8 cellular contexts compared by ENCODE assay signal in the genomic region with DNA sequence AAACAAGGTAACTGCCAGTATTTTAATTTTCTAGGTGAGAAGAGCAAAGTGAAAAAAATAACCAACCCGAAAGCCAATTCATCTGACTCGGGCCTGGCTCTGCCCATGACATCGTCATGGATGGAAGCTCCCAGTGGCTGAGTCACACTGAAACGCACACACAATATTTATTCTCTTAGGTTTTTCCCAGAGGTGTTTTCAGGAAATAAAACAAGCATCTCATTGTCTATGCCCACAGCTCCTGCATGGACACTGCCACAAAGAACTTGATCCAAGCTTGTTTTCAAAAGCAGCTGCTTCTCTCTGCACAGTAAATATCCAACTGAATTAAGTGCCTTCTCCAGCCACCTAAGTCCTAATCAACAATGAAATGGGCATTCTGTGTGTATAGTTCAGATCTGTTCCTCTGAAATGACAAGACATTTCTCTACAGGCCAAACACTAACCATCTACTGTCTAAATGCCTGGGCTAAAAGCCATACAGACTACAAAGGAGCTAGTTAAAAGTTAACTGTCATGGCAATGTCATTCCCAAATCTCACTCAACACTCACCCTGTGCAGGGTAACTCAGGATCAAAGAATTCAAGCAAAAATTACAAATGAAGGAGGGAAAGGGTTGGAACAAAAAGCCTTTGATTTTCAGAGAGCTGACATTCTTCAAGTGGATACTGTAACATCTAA.
DNase-seq lines count a peak whose midpoint lies in the region; ATAC-seq and TF ChIP-seq lines count a peak whose summit lies in the region.

No MANE protein-coding gene starts in this region.

- no peaks in the 10 kb centered on the region for H3K9me3 Mint-ChIP-seq in CD4-positive, alpha-beta T cell

- ATAC-seq in HG03442 (IDR thresholded peaks at IDR 0.05; ENCODE audit: unreplicated experiment) (peak; percentile 71), left lobe of liver (peak; percentile 94)
- no peak for ATAC-seq in CD4-positive, alpha-beta T cell (ENCODE audit: poor library complexity)

- no peak overlapping the region for H3K27ac ChIP-seq in CD4-positive, alpha-beta T cell (ENCODE audit: low read depth, low read length)

- H3K4me1 Mint-ChIP-seq in CD4-positive, alpha-beta T cell (ENCODE audit: low read depth): no peaks in the 10 kb centered on the region

- H3K27ac Mint-ChIP-seq in CD4-positive, alpha-beta T cell: no peak overlapping the region

- CTCF ChIA-PET in CD4-positive, alpha-beta T cell (lab: Charles Lee): no interaction called here

- no peak overlapping the region for H3K4me3 Mint-ChIP-seq in CD4-positive, alpha-beta T cell

- POLR2A ChIA-PET in CD4-positive, alpha-beta T cell (lab: Charles Lee): no interaction called here

- no peaks in the 10 kb centered on the region for H3K9me3 ChIP-seq in CD4-positive, alpha-beta T cell (ENCODE audit: control insufficient read depth, low read length)

- TF ChIP-seq CTCF in CD4-positive, alpha-beta T cell (IDR thresholded peaks at IDR 0.05): no peak

- intact Hi-C loops in CD4-positive, alpha-beta T cell (cut with DNase I, micrococcal nuclease): no loop called here

- DNase-seq in COLO829 (ENCODE audit: low spot score) (peak; percentile 90), astrocyte of the hippocampus (ENCODE audit: low read depth, low spot score) (peak; percentile 53), left lobe of liver (ENCODE audit: low spot score) (no peak), superior temporal gyrus (ENCODE audit: extremely low spot score) (no peak), UCSD-AML1 (lab: John Stamatoyannopoulos, UW; ENCODE audit: unreplicated experiment) (no peak)
- no peak for DNase-seq in CD4-positive, alpha-beta T cell
- DNase-seq in stimulated activated CD8-positive, alpha-beta memory T cell treated with anti-CD3 and anti-CD28 coated beads, Interleukin-4, amount 100 ng/mL, for 48 hours: no peak

- H3K36me3 Mint-ChIP-seq in CD4-positive, alpha-beta T cell (ENCODE audit: low read depth): no peaks in the 10 kb centered on the region

- no peaks in the 10 kb centered on the region for H3K27me3 Mint-ChIP-seq in CD4-positive, alpha-beta T cell

- H3K27me3 ChIP-seq in CD4-positive, alpha-beta T cell (ENCODE audit: control insufficient read depth, insufficient read depth, low read length): no peaks in the 10 kb centered on the region

Comparison
In these comparisons a context has a peak if more than half of its experiments do, and no peak if none do; other contexts are left out.
1. DNase-seq: peak in COLO829 (single experiment) and astrocyte of the hippocampus (single experiment); none in left lobe of liver (single experiment), CD4-positive, alpha-beta T cell (0 of 10), superior temporal gyrus (single experiment), stimulated activated CD8-positive, alpha-beta memory T cell treated with anti-CD3 and anti-CD28 coated beads, Interleukin-4, amount 100 ng/mL, for 48 hours (single experiment) and UCSD-AML1 (single experiment).